In genomic region chr10:31830887-31831286, GRCh38 we compare ENCODE assay signal across 2 cellular contexts.
TF ChIP-seq lines count a peak whose summit lies in the region.

No MANE protein-coding gene starts in this region.

TF ChIP-seq in SK-N-SH, 30 proteins besides CTCF, POLR2A, EP300 and RAD21 (continued from another document):
- TF ChIP-seq TCF12 (IDR thresholded peaks at IDR 0.05): peak; percentile 12; the same call in 1 of the 2 replicates

TF ChIP-seq in SK-N-SH treated with all-trans-retinoic acid at 6 μM for 48 hours, 23 proteins besides CTCF, POLR2A, EP300 and RAD21:
- TF ChIP-seq CREB5 (CRISPR knock-in tag; IDR thresholded peaks at IDR 0.05; ENCODE audit: low read depth) (no peak), ISL1 (CRISPR knock-in tag; IDR thresholded peaks at IDR 0.05) (no peak), TSHZ2 (CRISPR knock-in tag; IDR thresholded peaks at IDR 0.05) (no peak)
